ENCODE assay signal across 1 cellular context in the genomic region with DNA sequence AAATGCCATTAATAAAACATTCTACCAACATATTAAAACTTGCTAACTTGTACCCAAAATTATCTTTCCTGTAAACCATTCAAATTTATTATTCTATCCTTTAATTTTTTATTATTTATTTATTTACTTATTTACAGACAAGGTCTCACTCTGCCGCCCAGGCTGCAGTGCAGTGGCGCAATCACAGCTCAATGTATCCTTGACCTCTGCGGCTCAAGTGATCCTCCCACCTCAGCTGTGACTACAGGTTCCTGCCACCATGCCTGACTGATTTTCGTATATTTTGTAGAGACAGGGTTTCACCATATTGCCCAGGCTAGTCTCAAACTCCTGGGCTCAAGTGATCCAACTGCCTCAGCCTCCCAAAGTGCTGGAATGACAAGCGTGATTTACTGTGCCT.
TF ChIP-seq lines count a peak whose summit lies in the region.

No MANE protein-coding gene starts in this region.

TF ChIP-seq in HepG2, 621 proteins besides CTCF, POLR2A, EP300 and RAD21 (continued from another document):
- 0 out of 2 replicates have a peak, but pooled peaks have one; percentile 25 for TF ChIP-seq NR2C2 (CRISPR knock-in tag; IDR thresholded peaks at IDR 0.05; ENCODE audit: borderline replicate concordance)
- peak; percentile 26; the same call in 1 of the 2 replicates for TF ChIP-seq SALL1 (CRISPR knock-in tag; IDR thresholded peaks at IDR 0.05)
- TF ChIP-seq KAT8 (CRISPR knock-in tag; IDR thresholded peaks at IDR 0.05) = no peak
- peak; percentile 71 for TF ChIP-seq NR2F6 (IDR thresholded peaks at IDR 0.05)
- TF ChIP-seq NR2F6 (CRISPR knock-in tag; IDR thresholded peaks at IDR 0.05) = peak; percentile 79
- TF ChIP-seq, protein P1, sequence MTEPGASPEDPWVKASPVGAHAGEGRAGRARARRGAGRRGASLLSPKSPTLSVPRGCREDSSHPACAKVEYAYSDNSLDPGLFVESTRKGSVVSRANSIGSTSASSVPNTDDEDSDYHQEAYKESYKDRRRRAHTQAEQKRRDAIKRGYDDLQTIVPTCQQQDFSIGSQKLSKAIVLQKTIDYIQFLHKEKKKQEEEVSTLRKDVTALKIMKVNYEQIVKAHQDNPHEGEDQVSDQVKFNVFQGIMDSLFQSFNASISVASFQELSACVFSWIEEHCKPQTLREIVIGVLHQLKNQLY (CRISPR knock-in tag; IDR thresholded peaks at IDR 0.05) = no peak
- TF ChIP-seq, protein P2, sequence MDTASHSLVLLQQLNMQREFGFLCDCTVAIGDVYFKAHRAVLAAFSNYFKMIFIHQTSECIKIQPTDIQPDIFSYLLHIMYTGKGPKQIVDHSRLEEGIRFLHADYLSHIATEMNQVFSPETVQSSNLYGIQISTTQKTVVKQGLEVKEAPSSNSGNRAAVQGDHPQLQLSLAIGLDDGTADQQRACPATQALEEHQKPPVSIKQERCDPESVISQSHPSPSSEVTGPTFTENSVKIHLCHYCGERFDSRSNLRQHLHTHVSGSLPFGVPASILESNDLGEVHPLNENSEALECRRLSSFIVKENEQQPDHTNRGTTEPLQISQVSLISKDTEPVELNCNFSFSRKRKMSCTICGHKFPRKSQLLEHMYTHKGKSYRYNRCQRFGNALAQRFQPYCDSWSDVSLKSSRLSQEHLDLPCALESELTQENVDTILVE (CRISPR knock-in tag; IDR thresholded peaks at IDR 0.05) = no peak
- TF ChIP-seq ZKSCAN1 (IDR thresholded peaks at IDR 0.05; ENCODE audit: low read length) = no peak
- no peak for TF ChIP-seq SP4 (CRISPR knock-in tag; IDR thresholded peaks at IDR 0.05)
- TF ChIP-seq, protein P3, sequence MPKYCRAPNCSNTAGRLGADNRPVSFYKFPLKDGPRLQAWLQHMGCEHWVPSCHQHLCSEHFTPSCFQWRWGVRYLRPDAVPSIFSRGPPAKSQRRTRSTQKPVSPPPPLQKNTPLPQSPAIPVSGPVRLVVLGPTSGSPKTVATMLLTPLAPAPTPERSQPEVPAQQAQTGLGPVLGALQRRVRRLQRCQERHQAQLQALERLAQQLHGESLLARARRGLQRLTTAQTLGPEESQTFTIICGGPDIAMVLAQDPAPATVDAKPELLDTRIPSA (CRISPR knock-in tag; IDR thresholded peaks at IDR 0.05; ENCODE audit: borderline replicate concordance) = no peak
- no peak for TF ChIP-seq HNRNPH1 (optimal IDR thresholded peaks at IDR 0.05; ENCODE audit: low read depth, low read length)
- peak; percentile 43; the same call in 1 of the 2 replicates for TF ChIP-seq POGZ (CRISPR knock-in tag; IDR thresholded peaks at IDR 0.05)
- TF ChIP-seq, protein P4, sequence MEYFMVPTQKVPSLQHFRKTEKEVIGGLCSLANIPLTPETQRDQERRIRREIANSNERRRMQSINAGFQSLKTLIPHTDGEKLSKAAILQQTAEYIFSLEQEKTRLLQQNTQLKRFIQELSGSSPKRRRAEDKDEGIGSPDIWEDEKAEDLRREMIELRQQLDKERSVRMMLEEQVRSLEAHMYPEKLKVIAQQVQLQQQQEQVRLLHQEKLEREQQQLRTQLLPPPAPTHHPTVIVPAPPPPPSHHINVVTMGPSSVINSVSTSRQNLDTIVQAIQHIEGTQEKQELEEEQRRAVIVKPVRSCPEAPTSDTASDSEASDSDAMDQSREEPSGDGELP (IDR thresholded peaks at IDR 0.05; ENCODE audit: borderline replicate concordance, low read depth) = no peak
- TF ChIP-seq ZSCAN22 (CRISPR knock-in tag; IDR thresholded peaks at IDR 0.05) = no peak
- TF ChIP-seq CEBPB (IDR thresholded peaks at IDR 0.05; ENCODE audit: borderline replicate concordance, low read depth, low read length) = peak; percentile 78
- TF ChIP-seq CEBPG (CRISPR knock-in tag; IDR thresholded peaks at IDR 0.05) = peak; percentile 72
- TF ChIP-seq SNRNP70 (IDR thresholded peaks at IDR 0.05; ENCODE audit: low read depth, low read length) = no peak
- TF ChIP-seq, protein P5, sequence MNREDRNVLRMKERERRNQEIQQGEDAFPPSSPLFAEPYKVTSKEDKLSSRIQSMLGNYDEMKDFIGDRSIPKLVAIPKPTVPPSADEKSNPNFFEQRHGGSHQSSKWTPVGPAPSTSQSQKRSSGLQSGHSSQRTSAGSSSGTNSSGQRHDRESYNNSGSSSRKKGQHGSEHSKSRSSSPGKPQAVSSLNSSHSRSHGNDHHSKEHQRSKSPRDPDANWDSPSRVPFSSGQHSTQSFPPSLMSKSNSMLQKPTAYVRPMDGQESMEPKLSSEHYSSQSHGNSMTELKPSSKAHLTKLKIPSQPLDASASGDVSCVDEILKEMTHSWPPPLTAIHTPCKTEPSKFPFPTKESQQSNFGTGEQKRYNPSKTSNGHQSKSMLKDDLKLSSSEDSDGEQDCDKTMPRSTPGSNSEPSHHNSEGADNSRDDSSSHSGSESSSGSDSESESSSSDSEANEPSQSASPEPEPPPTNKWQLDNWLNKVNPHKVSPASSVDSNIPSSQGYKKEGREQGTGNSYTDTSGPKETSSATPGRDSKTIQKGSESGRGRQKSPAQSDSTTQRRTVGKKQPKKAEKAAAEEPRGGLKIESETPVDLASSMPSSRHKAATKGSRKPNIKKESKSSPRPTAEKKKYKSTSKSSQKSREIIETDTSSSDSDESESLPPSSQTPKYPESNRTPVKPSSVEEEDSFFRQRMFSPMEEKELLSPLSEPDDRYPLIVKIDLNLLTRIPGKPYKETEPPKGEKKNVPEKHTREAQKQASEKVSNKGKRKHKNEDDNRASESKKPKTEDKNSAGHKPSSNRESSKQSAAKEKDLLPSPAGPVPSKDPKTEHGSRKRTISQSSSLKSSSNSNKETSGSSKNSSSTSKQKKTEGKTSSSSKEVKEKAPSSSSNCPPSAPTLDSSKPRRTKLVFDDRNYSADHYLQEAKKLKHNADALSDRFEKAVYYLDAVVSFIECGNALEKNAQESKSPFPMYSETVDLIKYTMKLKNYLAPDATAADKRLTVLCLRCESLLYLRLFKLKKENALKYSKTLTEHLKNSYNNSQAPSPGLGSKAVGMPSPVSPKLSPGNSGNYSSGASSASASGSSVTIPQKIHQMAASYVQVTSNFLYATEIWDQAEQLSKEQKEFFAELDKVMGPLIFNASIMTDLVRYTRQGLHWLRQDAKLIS (CRISPR knock-in tag; IDR thresholded peaks at IDR 0.05) = no peak
- 0 out of 2 replicates have a peak, but pooled peaks have one; percentile 28 for TF ChIP-seq HNF4A (CRISPR knock-in tag; IDR thresholded peaks at IDR 0.05)
- TF ChIP-seq ATAD3A (CRISPR knock-in tag; IDR thresholded peaks at IDR 0.05) = no peak
- TF ChIP-seq, protein P6, sequence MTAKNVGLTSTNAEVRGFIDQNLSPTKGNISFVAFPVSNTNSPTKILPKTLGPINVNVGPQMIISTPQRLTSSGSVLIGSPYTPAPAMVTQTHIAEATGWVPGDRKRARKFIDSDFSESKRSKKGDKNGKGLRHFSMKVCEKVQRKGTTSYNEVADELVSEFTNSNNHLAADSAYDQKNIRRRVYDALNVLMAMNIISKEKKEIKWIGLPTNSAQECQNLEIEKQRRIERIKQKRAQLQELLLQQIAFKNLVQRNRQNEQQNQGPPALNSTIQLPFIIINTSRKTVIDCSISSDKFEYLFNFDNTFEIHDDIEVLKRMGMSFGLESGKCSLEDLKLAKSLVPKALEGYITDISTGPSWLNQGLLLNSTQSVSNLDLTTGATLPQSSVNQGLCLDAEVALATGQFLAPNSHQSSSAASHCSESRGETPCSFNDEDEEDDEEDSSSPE (CRISPR knock-in tag; IDR thresholded peaks at IDR 0.05) = no peak
- TF ChIP-seq ZFP1 (CRISPR knock-in tag; IDR thresholded peaks at IDR 0.05) = no peak
- TF ChIP-seq NFKB2 (CRISPR knock-in tag; IDR thresholded peaks at IDR 0.05; ENCODE audit: borderline replicate concordance) = no peak
- TF ChIP-seq ZFP36L1 (CRISPR knock-in tag; IDR thresholded peaks at IDR 0.05) = no peak
